19 cellular contexts compared by ENCODE assay signal in the genomic region with DNA sequence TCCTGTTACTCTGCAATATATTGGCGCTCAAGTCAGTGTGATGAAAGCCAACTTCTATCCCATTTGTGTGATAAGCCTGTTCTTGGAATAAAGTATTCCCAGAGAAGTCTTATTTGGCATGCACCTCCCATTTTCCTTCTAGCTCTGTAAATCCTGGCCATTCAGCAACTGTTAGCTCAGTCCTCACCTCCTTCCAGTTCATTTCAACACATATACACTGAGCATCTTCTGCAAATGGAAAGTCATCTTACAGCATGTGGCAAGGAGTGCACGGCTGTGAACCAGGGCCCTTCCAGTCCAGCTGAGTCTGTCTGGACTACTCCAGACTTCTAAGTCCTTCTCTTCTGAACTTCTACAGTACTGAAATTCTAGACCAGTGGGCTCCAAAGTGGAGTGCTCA.
"Had no signal": no experiment of that assay in that cellular context is flagged by ENCODE, and none has a peak within 500 bp of the region (broad histone marks: within the 10 kb centered on the region; RNA-seq: fewer than 3 reads in every experiment).

No MANE protein-coding gene starts in this region.

- H3K27ac Mint-ChIP-seq: activated CD4-positive, alpha-beta T cell treated with anti-CD3 and anti-CD28 coated beads, Interleukin-2, amount 10 ng/mL, durations not matched to agents 7 days and 5 days; activated naive CD4-positive, alpha-beta T cell treated with anti-CD3 and anti-CD28 coated beads for 36 hours; stimulated activated naive B cell treated with anti-CD40 and anti-IgM and Interleukin-4, amounts not matched to agents 10 μg/mL and 1 μg/mL and 100 μg/mL, for 72 hours; T-cell had no signal

- H3K27me3 Mint-ChIP-seq: activated CD4-positive, alpha-beta T cell treated with anti-CD3 and anti-CD28 coated beads, Interleukin-2, amount 10 ng/mL, durations not matched to agents 7 days and 5 days; central memory CD8-positive, alpha-beta T cell had no signal

- H3K27me3 ChIP-seq: brain microvascular endothelial cell, upper lobe of right lung had no signal

- H3K36me3 ChIP-seq: brain microvascular endothelial cell, lower lobe of right lung, thoracic aorta, upper lobe of right lung had no signal

- H3K9me3 Mint-ChIP-seq: activated CD4-positive, alpha-beta T cell treated with anti-CD3 and anti-CD28 coated beads, Interleukin-2, amount 10 ng/mL, durations not matched to agents 7 days and 5 days; activated naive CD4-positive, alpha-beta T cell treated with anti-CD3 and anti-CD28 coated beads for 36 hours; activated T-cell treated with anti-CD3 and anti-CD28 coated beads, Interleukin-2, amount 50 U/mL, for 4 hours; central memory CD8-positive, alpha-beta T cell; stimulated activated naive B cell treated with anti-CD40 and anti-IgM and Interleukin-4, amounts not matched to agents 10 μg/mL and 1 μg/mL and 100 μg/mL, for 72 hours; T-cell had no signal

- DNase-seq: activated CD4-positive, alpha-beta T cell treated with anti-CD3 and anti-CD28 coated beads, Interleukin-2, amount 10 ng/mL, durations not matched to agents 7 days and 5 days; activated CD4-positive, CD25-positive, alpha-beta regulatory T cell; activated CD8-positive, alpha-beta memory T cell treated with anti-CD3 and anti-CD28 coated beads, Interleukin-2, amount 50 U/mL, for 4 hours; activated naive CD4-positive, alpha-beta T cell treated with anti-CD3 and anti-CD28 coated beads for 36 hours; activated T-cell treated with anti-CD3 and anti-CD28 coated beads, Interleukin-2, amount 50 U/mL, for 4 hours; anterior cingulate cortex; brain microvascular endothelial cell; erythroblast; lower lobe of right lung; midbrain; occipital lobe; stimulated activated naive B cell treated with anti-CD40 and anti-IgM and Interleukin-4, amounts not matched to agents 10 μg/mL and 1 μg/mL and 100 μg/mL, for 72 hours; T-cell; T-helper 9 cell; upper lobe of right lung had no signal

- H3K4me3 ChIP-seq: coronary artery, lower lobe of right lung, thoracic aorta, upper lobe of right lung had no signal

- H3K4me1 ChIP-seq: lower lobe of right lung had no signal

- H3K4me3 Mint-ChIP-seq: activated CD4-positive, alpha-beta T cell treated with anti-CD3 and anti-CD28 coated beads, Interleukin-2, amount 10 ng/mL, durations not matched to agents 7 days and 5 days; activated naive CD4-positive, alpha-beta T cell treated with anti-CD3 and anti-CD28 coated beads for 36 hours; activated T-cell treated with anti-CD3 and anti-CD28 coated beads, Interleukin-2, amount 50 U/mL, for 4 hours; central memory CD8-positive, alpha-beta T cell; stimulated activated naive B cell treated with anti-CD40 and anti-IgM and Interleukin-4, amounts not matched to agents 10 μg/mL and 1 μg/mL and 100 μg/mL, for 72 hours; T-cell had no signal

- H3K4me1 Mint-ChIP-seq: activated CD4-positive, alpha-beta T cell treated with anti-CD3 and anti-CD28 coated beads, Interleukin-2, amount 10 ng/mL, durations not matched to agents 7 days and 5 days; central memory CD8-positive, alpha-beta T cell; stimulated activated naive B cell treated with anti-CD40 and anti-IgM and Interleukin-4, amounts not matched to agents 10 μg/mL and 1 μg/mL and 100 μg/mL, for 72 hours; T-cell had no signal

- ATAC-seq: activated T-cell treated with anti-CD3 and anti-CD28 coated beads, Interleukin-2, amount 50 U/mL, for 4 hours; lower lobe of right lung; SK-N-SH treated with all-trans-retinoic acid at 6 μM for 48 hours; stimulated activated naive B cell treated with anti-CD40 and anti-IgM and Interleukin-4, amounts not matched to agents 10 μg/mL and 1 μg/mL and 100 μg/mL, for 72 hours; T-cell; upper lobe of right lung had no signal

- H3K36me3 Mint-ChIP-seq: stimulated activated naive B cell treated with anti-CD40 and anti-IgM and Interleukin-4, amounts not matched to agents 10 μg/mL and 1 μg/mL and 100 μg/mL, for 72 hours; T-cell had no signal

- H3K9me3 ChIP-seq: lower lobe of right lung, thoracic aorta, upper lobe of right lung had no signal

- H3K27ac ChIP-seq: brain microvascular endothelial cell, coronary artery, lower lobe of right lung, upper lobe of right lung had no signal
